ENCODE assay signal across 8 cellular contexts in the genomic region with DNA sequence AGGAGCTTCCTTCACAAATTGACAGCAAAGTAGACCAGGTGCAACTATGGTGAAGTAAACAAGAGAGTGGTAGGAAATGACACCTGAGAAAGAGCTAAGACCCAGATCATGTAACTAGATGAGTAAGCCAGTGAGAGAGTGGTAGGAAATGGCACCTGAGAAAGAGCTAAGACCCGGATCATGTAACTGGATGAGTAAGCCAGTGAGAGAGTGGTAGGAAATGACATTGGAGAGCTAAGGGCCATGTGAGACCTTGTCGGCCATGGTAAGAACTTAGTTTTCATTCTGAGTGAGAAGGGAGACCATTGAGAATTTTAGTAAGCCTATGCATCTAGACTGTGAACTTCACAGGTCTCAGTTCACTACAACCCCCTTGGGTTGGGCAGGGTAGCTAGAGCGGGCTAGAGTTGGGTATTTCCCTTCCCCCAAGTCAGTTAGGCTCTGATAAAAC. TPM values are rescaled to one million over a fixed set of nuclear protein-coding genes. Genes with fewer than 3 reads are reported as not detected.
DNase-seq lines count a peak whose midpoint lies in the region; ATAC-seq, FAIRE-seq and TF ChIP-seq lines count a peak whose summit lies in the region.

No MANE protein-coding gene starts in this region.

- ATAC-seq in GM18508 (IDR thresholded peaks at IDR 0.05; ENCODE audit: insufficient read depth, unreplicated experiment): peak; percentile 98
- ATAC-seq in activated T-cell treated with anti-CD3 and anti-CD28 coated beads, Interleukin-2, amount 50 U/mL, for 72 hours (replicated peaks in 1 of 2): peak; percentile 95 to 96

- H3K27ac Mint-ChIP-seq in activated T-cell treated with anti-CD3 and anti-CD28 coated beads, Interleukin-2, amount 50 U/mL, for 72 hours: peak overlapping the region; percentile 73
- no peak overlapping the region for H3K27ac Mint-ChIP-seq in glutamatergic neuron (ENCODE audit: unreplicated experiment)

- H3K36me3 Mint-ChIP-seq in activated T-cell treated with anti-CD3 and anti-CD28 coated beads, Interleukin-2, amount 50 U/mL, for 72 hours (ENCODE audit: insufficient read depth in 2 of 2): no peaks in the 10 kb centered on the region
- no peaks in the 10 kb centered on the region for H3K36me3 Mint-ChIP-seq in glutamatergic neuron (ENCODE audit: unreplicated experiment)

- DNase-seq in H54 (ENCODE audit: insufficient read length, low spot score): no peak
- DNase-seq in NCI-H2029 treated with DMSO at 0.1 percent for 48 hours (lab: John Stamatoyannopoulos, UW): peak; percentile 1
- DNase-seq in activated T-cell treated with anti-CD3 and anti-CD28 coated beads, Interleukin-2, amount 50 U/mL, for 72 hours: peak; percentile 67 to 75
- DNase-seq in stimulated activated CD4-positive, alpha-beta T cell treated with anti-CD3 and anti-CD28 coated beads, Interleukin-1b, Interleukin-23, amount 100 ng/mL, for 48 hours: peak; percentile 59
- DNase-seq in glutamatergic neuron: no peak
- DNase-seq in NCI-H187 treated with DMSO at 0.1 percent for 48 hours (lab: John Stamatoyannopoulos, UW): no peak
- no peak for DNase-seq in GDM1 (lab: John Stamatoyannopoulos, UW)

- no peaks in the 10 kb centered on the region for H3K9me3 Mint-ChIP-seq in activated T-cell treated with anti-CD3 and anti-CD28 coated beads, Interleukin-2, amount 50 U/mL, for 72 hours
- peaks cover under 1% of the 10 kb centered on the region for H3K9me3 Mint-ChIP-seq in glutamatergic neuron (ENCODE audit: unreplicated experiment)

- TF ChIP-seq CTCF in glutamatergic neuron (IDR thresholded peaks at IDR 0.05; ENCODE audit: partially characterized antibody, unreplicated experiment): no peak

- no peaks in the 10 kb centered on the region for H3K27me3 Mint-ChIP-seq in activated T-cell treated with anti-CD3 and anti-CD28 coated beads, Interleukin-2, amount 50 U/mL, for 72 hours (ENCODE audit: low read depth)
- no peaks in the 10 kb centered on the region for H3K27me3 Mint-ChIP-seq in glutamatergic neuron (ENCODE audit: unreplicated experiment)

- H3K4me3 Mint-ChIP-seq in activated T-cell treated with anti-CD3 and anti-CD28 coated beads, Interleukin-2, amount 50 U/mL, for 72 hours: peak overlapping the region; percentile 74 to 76
- H3K4me3 Mint-ChIP-seq in glutamatergic neuron (ENCODE audit: unreplicated experiment): no peak overlapping the region

- H3K4me1 Mint-ChIP-seq in activated T-cell treated with anti-CD3 and anti-CD28 coated beads, Interleukin-2, amount 50 U/mL, for 72 hours (ENCODE audit: low read depth): peaks cover 64% of the 10 kb centered on the region
- H3K4me1 Mint-ChIP-seq in glutamatergic neuron (ENCODE audit: low read depth, unreplicated experiment): no peaks in the 10 kb centered on the region

- peak; percentile 43 for FAIRE-seq in H54 (lab: Jason Lieb, UNC)

- no peak for TF ChIP-seq POLR2A in H54 (IDR thresholded peaks at IDR 0.05; ENCODE audit: low read depth, low read length)

RNA-seq across cellular contexts. Expression of gene SENP7, which starts 5.4 kb away (rescaled TPM):
- total RNA-seq in activated T-cell treated with anti-CD3 and anti-CD28 coated beads, Interleukin-2, amount 50 U/mL, for 72 hours: 10 to 100 TPM; 26.9 to 27.1 TPM
- 112 TPM for total RNA-seq in glutamatergic neuron (ENCODE audit: unreplicated experiment)

RNA-seq across cellular contexts. Expression of gene TRMT10C, which starts 43.2 kb away (rescaled TPM):
- total RNA-seq in activated T-cell treated with anti-CD3 and anti-CD28 coated beads, Interleukin-2, amount 50 U/mL, for 72 hours: 10 to 100 TPM; 19.3 to 22.0 TPM
- 23.5 TPM for total RNA-seq in glutamatergic neuron (ENCODE audit: unreplicated experiment)

RNA-seq across cellular contexts. Expression of gene PCNP, which starts 55.5 kb away (rescaled TPM):
- total RNA-seq in activated T-cell treated with anti-CD3 and anti-CD28 coated beads, Interleukin-2, amount 50 U/mL, for 72 hours: 100 to 1,000 TPM; 211 to 242 TPM
- 131 TPM for total RNA-seq in glutamatergic neuron (ENCODE audit: unreplicated experiment)

Comparison
In these comparisons a context has a peak if more than half of its experiments do, and no peak if none do; other contexts are left out.
1. DNase-seq: peak in NCI-H2029 treated with DMSO at 0.1 percent for 48 hours (single experiment), activated T-cell treated with anti-CD3 and anti-CD28 coated beads, Interleukin-2, amount 50 U/mL, for 72 hours (2 of 2) and stimulated activated CD4-positive, alpha-beta T cell treated with anti-CD3 and anti-CD28 coated beads, Interleukin-1b, Interleukin-23, amount 100 ng/mL, for 48 hours (single experiment); none in H54 (single experiment), glutamatergic neuron (single experiment), NCI-H187 treated with DMSO at 0.1 percent for 48 hours (single experiment) and GDM1 (single experiment).